14 cellular contexts compared by ENCODE assay signal in genomic region chr18:71223487-71223886, GRCh38.
DNase-seq lines count a peak whose midpoint lies in the region; ATAC-seq and TF ChIP-seq lines count a peak whose summit lies in the region.
"Had no signal": no experiment of that assay in that cellular context is flagged by ENCODE, and none has a peak within 500 bp of the region (broad histone marks: within the 10 kb centered on the region; RNA-seq: fewer than 3 reads in every experiment).

No MANE protein-coding gene starts in this region.

- no peak overlapping the region for H2AFZ ChIP-seq in IMR-90 (replicated peaks; ENCODE audit: low read length, poor library complexity)

- H3K27me3 Mint-ChIP-seq in activated T-cell treated with anti-CD3 and anti-CD28 coated beads, Interleukin-2, amount 50 U/mL, for 24 hours: no peaks in the 10 kb centered on the region
- H3K27me3 Mint-ChIP-seq: CD4-positive, alpha-beta memory T cell had no signal

- no peak overlapping the region for H3K56ac ChIP-seq in IMR-90 (ENCODE audit: extremely low read depth, insufficient read depth, low read length)

- no peaks in the 10 kb centered on the region for H4K20me1 ChIP-seq in IMR-90 (ENCODE audit: insufficient read depth, low read length)

- no peaks in the 10 kb centered on the region for H3K9me1 ChIP-seq in IMR-90 (ENCODE audit: insufficient read depth, low read length)

- no peaks in the 10 kb centered on the region for H3K36me3 Mint-ChIP-seq in activated T-cell treated with anti-CD3 and anti-CD28 coated beads, Interleukin-2, amount 50 U/mL, for 24 hours (ENCODE audit: low read depth)
- H3K36me3 Mint-ChIP-seq: CD4-positive, alpha-beta memory T cell had no signal

- no peak overlapping the region for H2AK9ac ChIP-seq in IMR-90 (replicated peaks; ENCODE audit: low read depth, low read length, poor library complexity)

- TF ChIP-seq RAD21 in IMR-90 (IDR thresholded peaks at IDR 0.05; ENCODE audit: low read length): no peak

- peaks cover 15% of the 10 kb centered on the region for H3K9me3 ChIP-seq in IMR-90 (ENCODE audit: control insufficient read depth, insufficient read depth, low read length)
- H3K9me3 ChIP-seq: A549, BE2C, HAP-1 had no signal

- H3K36me3 ChIP-seq in IMR-90 (ENCODE audit: control insufficient read depth, insufficient read depth, low read length): no peaks in the 10 kb centered on the region
- H3K36me3 ChIP-seq: BE2C, HAP-1 had no signal

- H3K4me2 ChIP-seq in IMR-90 (ENCODE audit: low read depth, low read length): no peak overlapping the region
- H3K4me2 ChIP-seq: A549 had no signal

- H3K4me1 Mint-ChIP-seq in activated T-cell treated with anti-CD3 and anti-CD28 coated beads, Interleukin-2, amount 50 U/mL, for 24 hours (ENCODE audit: low read depth): no peaks in the 10 kb centered on the region
- H3K4me1 Mint-ChIP-seq: CD4-positive, alpha-beta memory T cell had no signal

- no peak overlapping the region for H3K14ac ChIP-seq in IMR-90 (replicated peaks; ENCODE audit: low read depth, low read length)

- H3K79me1 ChIP-seq in IMR-90 (ENCODE audit: low read depth in 1 of 2, low read length in 2 of 2): no peaks in the 10 kb centered on the region

- no peak overlapping the region for H3K4me3 Mint-ChIP-seq in activated T-cell treated with anti-CD3 and anti-CD28 coated beads, Interleukin-2, amount 50 U/mL, for 24 hours
- H3K4me3 Mint-ChIP-seq: CD4-positive, alpha-beta memory T cell had no signal

- no peak overlapping the region for H2BK120ac ChIP-seq in IMR-90 (ENCODE audit: low read depth, low read length)

- H3K23ac ChIP-seq in IMR-90 (ENCODE audit: low read depth, low read length): no peak overlapping the region

- intact Hi-C loops in IMR-90 (cut with micrococcal nuclease): no loop called here

- no peak overlapping the region for H2AK5ac ChIP-seq in IMR-90 (ENCODE audit: low read depth, low read length)

- H3K18ac ChIP-seq in IMR-90 (ENCODE audit: low read depth, low read length): no peak overlapping the region

- no peak overlapping the region for H2BK5ac ChIP-seq in IMR-90 (ENCODE audit: low read depth, low read length, poor library complexity, severe bottlenecking)

- BruUV-seq in IMR-90 (replicated peaks; lab: Mats Ljungman, UMichigan): no TSS peak

- CTCF ChIA-PET in IMR-90 (lab: Yijun Ruan, JAX): no interaction called here

- DNase-seq in IMR-90: no peak
- DNase-seq in OCI-M1 (lab: John Stamatoyannopoulos, UW): peak; percentile 34
- peak; percentile 1 for DNase-seq in epithelial cell of esophagus (ENCODE audit: low read depth)
- peak; percentile 10 for DNase-seq in renal cortical epithelial cell (ENCODE audit: low read depth)
- no peak for DNase-seq in epidermal melanocyte (ENCODE audit: insufficient read length, low spot score)
- DNase-seq in activated T-cell treated with anti-CD3 and anti-CD28 coated beads, Interleukin-2, amount 50 U/mL, for 24 hours: no peak
- DNase-seq: BE2C; CD4-positive, alpha-beta memory T cell; DMS153; DMS79 treated with DMSO at 0.1 percent for 48 hours; EL had no signal

- no peak overlapping the region for H3K27ac Mint-ChIP-seq in activated T-cell treated with anti-CD3 and anti-CD28 coated beads, Interleukin-2, amount 50 U/mL, for 24 hours
- H3K27ac Mint-ChIP-seq: CD4-positive, alpha-beta memory T cell had no signal

- dilution Hi-C loops in IMR-90 (cut with HindIII; ENCODE audit: low sequenced_read_pairs, unreplicated experiment): no loop called here

- no peak for ATAC-seq in IMR-90 (ENCODE audit: low read depth)
- ATAC-seq: A549 had no signal

- H3K4me1 ChIP-seq in IMR-90 (ENCODE audit: control insufficient read depth, insufficient read depth, low read length): no peaks in the 10 kb centered on the region
- H3K4me1 ChIP-seq: A549, BE2C, HAP-1 had no signal

- H3K4ac ChIP-seq in IMR-90 (ENCODE audit: low read depth, low read length): no peak overlapping the region

- POLR2A ChIA-PET in IMR-90 (lab: Charles Lee; ENCODE audit: unreplicated experiment): no interaction called here

- H3K9me3 Mint-ChIP-seq in activated T-cell treated with anti-CD3 and anti-CD28 coated beads, Interleukin-2, amount 50 U/mL, for 24 hours: no peaks in the 10 kb centered on the region

- TF ChIP-seq CTCF in IMR-90 (conservative IDR thresholded peaks at IDR 0.05; ENCODE audit: low read depth, low read length) (no peak), epithelial cell of esophagus (IDR thresholded peaks at IDR 0.05; ENCODE audit: insufficient read depth, low read depth, low read length, missing control alignments) (no peak)

- H3K27me3 ChIP-seq in IMR-90 (ENCODE audit: control insufficient read depth, insufficient read depth, low read length): no peaks in the 10 kb centered on the region
- H3K27me3 ChIP-seq: BE2C had no signal

- in situ Hi-C loops in IMR-90 (cut with MboI; ENCODE audit: low sequenced_read_pairs): no loop called here

- no peak overlapping the region for H3K27ac ChIP-seq in IMR-90 (ENCODE audit: insufficient read depth, low read length)
- H3K27ac ChIP-seq: A549, C4-2B had no signal

- no peak overlapping the region for H3K9ac ChIP-seq in IMR-90 (ENCODE audit: low read depth, low read length)

- H3K4me3 ChIP-seq in IMR-90 (ENCODE audit: insufficient read depth, low read depth, low read length) (no peak overlapping the region), epithelial cell of esophagus (ENCODE audit: low read length) (no peak overlapping the region)
- H3K4me3 ChIP-seq: A549, HAP-1 had no signal

- H2BK20ac ChIP-seq in IMR-90 (ENCODE audit: low read depth, low read length): no peak overlapping the region

- TF ChIP-seq POLR2A in IMR-90 (IDR thresholded peaks at IDR 0.05; ENCODE audit: low read depth, low read length): no peak

- H4K91ac ChIP-seq in IMR-90 (ENCODE audit: insufficient read depth, low read depth, low read length): no peak overlapping the region

- no peak overlapping the region for H4K8ac ChIP-seq in IMR-90 (ENCODE audit: low read depth in 2 of 2, low read length in 2 of 2)

- H2BK15ac ChIP-seq in IMR-90 (ENCODE audit: low read depth, low read length): no peak overlapping the region

- H4K5ac ChIP-seq in IMR-90 (ENCODE audit: low read depth, low read length): no peak overlapping the region

TF ChIP-seq in IMR-90, 13 proteins besides CTCF, POLR2A, EP300 and RAD21:
- TF ChIP-seq RCOR1 (IDR thresholded peaks at IDR 0.05; ENCODE audit: insufficient replicate concordance, low read length) (no peak), SMC3 (IDR thresholded peaks at IDR 0.05; ENCODE audit: low read depth, low read length) (no peak), CEBPB (IDR thresholded peaks at IDR 0.05; ENCODE audit: low read depth, low read length) (peak; percentile 83)

Comparison
In these comparisons a context has a peak if more than half of its experiments do, and no peak if none do; other contexts are left out.
1. DNase-seq: peak in OCI-M1 (single experiment), epithelial cell of esophagus (single experiment) and renal cortical epithelial cell (single experiment); none in IMR-90 (single experiment), epidermal melanocyte (single experiment) and activated T-cell treated with anti-CD3 and anti-CD28 coated beads, Interleukin-2, amount 50 U/mL, for 24 hours (single experiment).